In the genomic region with DNA sequence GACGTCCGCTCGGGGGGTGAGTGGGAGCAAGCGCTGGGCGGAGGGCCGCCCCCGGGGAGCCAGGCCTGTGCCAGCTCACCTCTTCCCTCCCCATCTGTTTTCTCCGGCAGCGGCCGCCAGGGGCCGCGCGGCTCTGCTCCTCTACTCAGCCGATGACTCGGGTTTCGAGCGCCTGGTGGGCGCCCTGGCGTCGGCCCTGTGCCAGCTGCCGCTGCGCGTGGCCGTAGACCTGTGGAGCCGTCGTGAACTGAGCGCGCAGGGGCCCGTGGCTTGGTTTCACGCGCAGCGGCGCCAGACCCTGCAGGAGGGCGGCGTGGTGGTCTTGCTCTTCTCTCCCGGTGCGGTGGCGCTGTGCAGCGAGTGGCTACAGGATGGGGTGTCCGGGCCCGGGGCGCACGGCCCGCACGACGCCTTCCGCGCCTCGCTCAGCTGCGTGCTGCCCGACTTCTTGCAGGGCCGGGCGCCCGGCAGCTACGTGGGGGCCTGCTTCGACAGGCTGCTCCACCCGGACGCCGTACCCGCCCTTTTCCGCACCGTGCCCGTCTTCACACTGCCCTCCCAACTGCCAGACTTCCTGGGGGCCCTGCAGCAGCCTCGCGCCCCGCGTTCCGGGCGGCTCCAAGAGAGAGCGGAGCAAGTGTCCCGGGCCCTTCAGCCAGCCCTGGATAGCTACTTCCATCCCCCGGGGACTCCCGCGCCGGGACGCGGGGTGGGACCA, we compare ENCODE assay signal across 1 cellular context.
TF ChIP-seq lines count a peak whose summit lies in the region.

No MANE protein-coding gene starts in this region.

TF ChIP-seq in HepG2, 621 proteins besides CTCF, POLR2A, EP300 and RAD21 (continues in another document):
- no peak for TF ChIP-seq KAT2B (IDR thresholded peaks at IDR 0.05; ENCODE audit: borderline replicate concordance, low read depth, low read length)
- no peak for TF ChIP-seq PCBP1 (IDR thresholded peaks at IDR 0.05; ENCODE audit: borderline replicate concordance, low read depth, low read length)
- TF ChIP-seq ZNF720 (CRISPR knock-in tag; IDR thresholded peaks at IDR 0.05): 0 out of 2 replicates have a peak, but pooled peaks have one; percentile 22
- TF ChIP-seq HIC2 (CRISPR knock-in tag; IDR thresholded peaks at IDR 0.05; ENCODE audit: low read depth): peak; percentile 87
- TF ChIP-seq NPAS2 (CRISPR knock-in tag; IDR thresholded peaks at IDR 0.05; ENCODE audit: borderline replicate concordance): no peak
- no peak for TF ChIP-seq HNRNPUL1 (IDR thresholded peaks at IDR 0.05; ENCODE audit: low read depth, low read length)
- TF ChIP-seq HDAC2 (CRISPR knock-in tag; IDR thresholded peaks at IDR 0.05): no peak; the same call in 1 of the 2 replicates
- TF ChIP-seq ZFY (CRISPR knock-in tag; IDR thresholded peaks at IDR 0.05): peak; percentile 80
- no peak for TF ChIP-seq FOXK1 (CRISPR knock-in tag; IDR thresholded peaks at IDR 0.05; ENCODE audit: borderline replicate concordance, low read depth)
- TF ChIP-seq MZF1 (CRISPR knock-in tag; IDR thresholded peaks at IDR 0.05; ENCODE audit: borderline replicate concordance): 0 out of 2 replicates have a peak, but pooled peaks have one; percentile 12
- TF ChIP-seq HHEX (CRISPR knock-in tag; IDR thresholded peaks at IDR 0.05): no peak
- TF ChIP-seq ZNF75D (CRISPR knock-in tag; IDR thresholded peaks at IDR 0.05; ENCODE audit: borderline replicate concordance): no peak
- TF ChIP-seq, protein P1, sequence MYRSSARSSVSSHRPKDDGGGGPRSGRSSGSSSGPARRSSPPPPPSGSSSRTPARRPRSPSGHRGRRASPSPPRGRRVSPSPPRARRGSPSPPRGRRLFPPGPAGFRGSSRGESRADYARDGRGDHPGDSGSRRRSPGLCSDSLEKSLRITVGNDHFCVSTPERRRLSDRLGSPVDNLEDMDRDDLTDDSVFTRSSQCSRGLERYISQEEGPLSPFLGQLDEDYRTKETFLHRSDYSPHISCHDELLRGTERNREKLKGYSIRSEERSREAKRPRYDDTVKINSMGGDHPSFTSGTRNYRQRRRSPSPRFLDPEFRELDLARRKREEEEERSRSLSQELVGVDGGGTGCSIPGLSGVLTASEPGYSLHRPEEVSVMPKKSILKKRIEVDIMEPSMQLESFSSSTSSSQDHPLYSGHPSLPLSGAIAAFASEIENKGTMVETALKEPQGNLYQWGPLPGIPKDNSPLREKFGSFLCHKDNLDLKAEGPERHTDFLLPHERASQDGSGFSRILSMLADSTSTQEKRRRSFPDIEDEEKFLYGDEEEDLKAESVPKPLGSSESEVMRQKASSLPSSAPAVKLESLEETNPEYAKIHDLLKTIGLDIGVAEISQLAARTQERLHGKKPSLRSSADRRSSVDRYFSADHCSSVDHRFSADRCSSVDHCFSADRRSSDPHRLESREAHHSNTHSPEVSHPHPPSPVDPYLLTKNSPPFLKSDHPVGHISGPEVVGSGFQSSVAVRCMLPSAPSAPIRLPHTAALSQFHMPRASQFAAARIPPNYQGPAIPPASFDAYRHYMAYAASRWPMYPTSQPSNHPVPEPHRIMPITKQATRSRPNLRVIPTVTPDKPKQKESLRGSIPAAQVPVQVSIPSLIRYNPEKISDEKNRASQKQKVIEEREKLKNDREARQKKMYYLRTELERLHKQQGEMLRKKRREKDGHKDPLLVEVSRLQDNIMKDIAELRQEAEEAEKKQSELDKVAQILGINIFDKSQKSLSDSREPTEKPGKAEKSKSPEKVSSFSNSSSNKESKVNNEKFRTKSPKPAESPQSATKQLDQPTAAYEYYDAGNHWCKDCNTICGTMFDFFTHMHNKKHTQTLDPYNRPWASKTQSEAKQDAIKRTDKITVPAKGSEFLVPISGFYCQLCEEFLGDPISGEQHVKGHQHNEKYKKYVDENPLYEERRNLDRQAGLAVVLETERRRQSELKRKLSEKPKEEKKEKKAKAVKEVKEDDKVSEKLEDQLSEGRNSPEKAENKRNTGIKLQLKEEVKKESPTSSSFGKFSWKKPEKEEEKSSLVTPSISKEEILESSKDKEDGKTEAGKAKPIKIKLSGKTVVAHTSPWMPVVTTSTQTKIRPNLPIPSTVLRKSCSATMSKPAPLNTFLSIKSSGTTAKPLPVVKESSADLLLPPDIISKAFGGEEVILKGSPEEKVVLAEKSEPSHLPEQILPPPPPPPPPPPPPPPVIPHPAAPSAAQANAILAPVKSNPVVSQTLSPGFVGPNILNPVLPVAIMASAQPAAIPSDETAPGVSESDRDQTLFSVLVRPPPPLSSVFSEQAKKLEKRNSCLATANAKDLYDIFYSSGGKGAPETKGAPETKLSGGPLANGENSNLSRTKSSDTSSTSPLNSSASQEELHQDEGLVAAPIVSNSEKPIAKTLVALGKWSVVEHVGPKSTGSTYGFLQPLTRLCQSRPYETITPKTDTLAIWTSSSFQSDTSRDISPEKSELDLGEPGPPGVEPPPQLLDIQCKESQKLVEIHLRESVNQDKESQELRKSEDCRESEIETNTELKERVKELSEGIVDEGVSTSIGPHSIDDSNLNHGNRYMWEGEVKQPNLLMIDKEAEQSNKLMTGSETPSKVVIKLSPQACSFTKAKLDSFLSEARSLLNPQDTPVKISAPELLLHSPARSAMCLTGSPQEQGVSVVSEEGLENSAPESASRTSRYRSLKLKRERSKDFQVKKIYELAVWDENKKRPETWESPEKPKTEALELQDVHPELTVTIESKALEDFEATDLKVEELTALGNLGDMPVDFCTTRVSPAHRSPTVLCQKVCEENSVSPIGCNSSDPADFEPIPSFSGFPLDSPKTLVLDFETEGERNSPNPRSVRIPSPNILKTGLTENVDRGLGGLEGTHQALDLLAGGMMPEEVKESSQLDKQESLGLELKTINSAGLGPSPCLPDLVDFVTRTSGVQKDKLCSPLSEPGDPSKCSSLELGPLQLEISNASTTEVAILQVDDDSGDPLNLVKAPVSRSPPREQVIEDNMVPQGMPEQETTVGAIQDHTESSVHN (CRISPR knock-in tag; IDR thresholded peaks at IDR 0.05): peak; percentile 58; the same call in 1 of the 2 replicates
- TF ChIP-seq SOX5 (CRISPR knock-in tag; IDR thresholded peaks at IDR 0.05; ENCODE audit: borderline replicate concordance): no peak
- TF ChIP-seq ATF7 (IDR thresholded peaks at IDR 0.05): no peak
- no peak for TF ChIP-seq ATF7 (CRISPR knock-in tag; IDR thresholded peaks at IDR 0.05)
- TF ChIP-seq SP140L (CRISPR knock-in tag; IDR thresholded peaks at IDR 0.05; ENCODE audit: borderline replicate concordance): no peak
- TF ChIP-seq ZNF333 (CRISPR knock-in tag; IDR thresholded peaks at IDR 0.05; ENCODE audit: borderline replicate concordance): peak; percentile 80
- TF ChIP-seq MYNN (CRISPR knock-in tag; IDR thresholded peaks at IDR 0.05; ENCODE audit: low read depth): peak; percentile 31; the same call in 1 of the 2 replicates
- TF ChIP-seq ZNF30 (CRISPR knock-in tag; IDR thresholded peaks at IDR 0.05): peak; percentile 34; the same call in 1 of the 2 replicates
- TF ChIP-seq, protein P2, sequence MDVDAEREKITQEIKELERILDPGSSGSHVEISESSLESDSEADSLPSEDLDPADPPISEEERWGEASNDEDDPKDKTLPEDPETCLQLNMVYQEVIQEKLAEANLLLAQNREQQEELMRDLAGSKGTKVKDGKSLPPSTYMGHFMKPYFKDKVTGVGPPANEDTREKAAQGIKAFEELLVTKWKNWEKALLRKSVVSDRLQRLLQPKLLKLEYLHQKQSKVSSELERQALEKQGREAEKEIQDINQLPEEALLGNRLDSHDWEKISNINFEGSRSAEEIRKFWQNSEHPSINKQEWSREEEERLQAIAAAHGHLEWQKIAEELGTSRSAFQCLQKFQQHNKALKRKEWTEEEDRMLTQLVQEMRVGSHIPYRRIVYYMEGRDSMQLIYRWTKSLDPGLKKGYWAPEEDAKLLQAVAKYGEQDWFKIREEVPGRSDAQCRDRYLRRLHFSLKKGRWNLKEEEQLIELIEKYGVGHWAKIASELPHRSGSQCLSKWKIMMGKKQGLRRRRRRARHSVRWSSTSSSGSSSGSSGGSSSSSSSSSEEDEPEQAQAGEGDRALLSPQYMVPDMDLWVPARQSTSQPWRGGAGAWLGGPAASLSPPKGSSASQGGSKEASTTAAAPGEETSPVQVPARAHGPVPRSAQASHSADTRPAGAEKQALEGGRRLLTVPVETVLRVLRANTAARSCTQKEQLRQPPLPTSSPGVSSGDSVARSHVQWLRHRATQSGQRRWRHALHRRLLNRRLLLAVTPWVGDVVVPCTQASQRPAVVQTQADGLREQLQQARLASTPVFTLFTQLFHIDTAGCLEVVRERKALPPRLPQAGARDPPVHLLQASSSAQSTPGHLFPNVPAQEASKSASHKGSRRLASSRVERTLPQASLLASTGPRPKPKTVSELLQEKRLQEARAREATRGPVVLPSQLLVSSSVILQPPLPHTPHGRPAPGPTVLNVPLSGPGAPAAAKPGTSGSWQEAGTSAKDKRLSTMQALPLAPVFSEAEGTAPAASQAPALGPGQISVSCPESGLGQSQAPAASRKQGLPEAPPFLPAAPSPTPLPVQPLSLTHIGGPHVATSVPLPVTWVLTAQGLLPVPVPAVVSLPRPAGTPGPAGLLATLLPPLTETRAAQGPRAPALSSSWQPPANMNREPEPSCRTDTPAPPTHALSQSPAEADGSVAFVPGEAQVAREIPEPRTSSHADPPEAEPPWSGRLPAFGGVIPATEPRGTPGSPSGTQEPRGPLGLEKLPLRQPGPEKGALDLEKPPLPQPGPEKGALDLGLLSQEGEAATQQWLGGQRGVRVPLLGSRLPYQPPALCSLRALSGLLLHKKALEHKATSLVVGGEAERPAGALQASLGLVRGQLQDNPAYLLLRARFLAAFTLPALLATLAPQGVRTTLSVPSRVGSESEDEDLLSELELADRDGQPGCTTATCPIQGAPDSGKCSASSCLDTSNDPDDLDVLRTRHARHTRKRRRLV (CRISPR knock-in tag; IDR thresholded peaks at IDR 0.05): no peak
- TF ChIP-seq, protein P3, sequence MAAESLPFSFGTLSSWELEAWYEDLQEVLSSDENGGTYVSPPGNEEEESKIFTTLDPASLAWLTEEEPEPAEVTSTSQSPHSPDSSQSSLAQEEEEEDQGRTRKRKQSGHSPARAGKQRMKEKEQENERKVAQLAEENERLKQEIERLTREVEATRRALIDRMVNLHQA (CRISPR knock-in tag; IDR thresholded peaks at IDR 0.05): no peak
- TF ChIP-seq KLF16 (CRISPR knock-in tag; IDR thresholded peaks at IDR 0.05): no peak
- no peak; the same call in 1 of the 2 replicates for TF ChIP-seq XBP1 (CRISPR knock-in tag; IDR thresholded peaks at IDR 0.05)
- TF ChIP-seq PPARG (CRISPR knock-in tag; conservative IDR thresholded peaks at IDR 0.05): no peak
- TF ChIP-seq SIN3B (IDR thresholded peaks at IDR 0.05; ENCODE audit: low read length): no peak
- no peak for TF ChIP-seq ARID3A (IDR thresholded peaks at IDR 0.05; ENCODE audit: low read depth, low read length)
- no peak; the same call in 1 of the 2 replicates for TF ChIP-seq ZSCAN9 (CRISPR knock-in tag; IDR thresholded peaks at IDR 0.05; ENCODE audit: borderline replicate concordance)
- no peak for TF ChIP-seq RFX3 (CRISPR knock-in tag; IDR thresholded peaks at IDR 0.05)
- TF ChIP-seq ZNF605 (CRISPR knock-in tag; IDR thresholded peaks at IDR 0.05): no peak
- no peak for TF ChIP-seq SMAD3 (CRISPR knock-in tag; IDR thresholded peaks at IDR 0.05)
- TF ChIP-seq ZNF512B (CRISPR knock-in tag; IDR thresholded peaks at IDR 0.05; ENCODE audit: borderline replicate concordance): no peak
- TF ChIP-seq HOMEZ (CRISPR knock-in tag; IDR thresholded peaks at IDR 0.05; ENCODE audit: low read depth): no peak
- TF ChIP-seq RCOR2 (CRISPR knock-in tag; IDR thresholded peaks at IDR 0.05): no peak
